In the genomic region with DNA sequence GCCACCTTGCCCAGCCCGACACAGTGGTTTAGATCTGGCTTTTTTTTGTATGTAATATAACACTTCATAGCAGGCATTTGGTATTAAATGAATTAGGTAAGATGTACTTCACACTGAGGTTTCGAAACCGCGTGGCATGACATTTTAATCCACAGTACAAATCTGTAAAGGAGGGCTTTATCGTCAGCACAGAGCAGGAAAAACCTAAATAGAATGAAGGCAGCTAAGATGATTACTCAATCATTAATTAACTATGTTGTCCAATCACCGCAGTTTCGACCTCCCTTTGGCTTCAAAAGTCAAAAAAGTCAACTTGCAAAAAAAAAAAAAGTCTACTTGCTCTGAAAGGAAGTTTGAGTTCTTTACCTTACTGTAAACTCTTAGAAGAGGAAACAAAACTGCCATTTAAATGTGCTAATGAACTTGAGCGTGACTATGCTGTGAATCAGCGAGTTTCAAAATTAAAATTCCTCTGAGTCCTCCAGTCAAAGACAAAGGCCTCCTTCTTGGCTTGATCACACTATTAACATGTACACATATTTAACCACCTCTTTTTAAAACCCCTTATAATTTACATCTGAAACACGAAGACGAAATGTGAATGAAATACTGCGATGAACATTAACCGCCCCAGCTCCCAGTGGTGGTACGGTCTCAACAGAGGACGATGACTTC, we compare ENCODE assay signal across 8 cellular contexts. TPM values are rescaled to one million over a fixed set of nuclear protein-coding genes. Genes with fewer than 3 reads are reported as not detected.
DNase-seq lines count a peak whose midpoint lies in the region; ATAC-seq and TF ChIP-seq lines count a peak whose summit lies in the region.

No MANE protein-coding gene starts in this region.

- H3K9me3 Mint-ChIP-seq in activated naive CD8-positive, alpha-beta T cell treated with anti-CD3 and anti-CD28 coated beads for 36 hours: no peaks in the 10 kb centered on the region

- H3K4me3 Mint-ChIP-seq in activated naive CD8-positive, alpha-beta T cell treated with anti-CD3 and anti-CD28 coated beads for 36 hours: peak overlapping the region; percentile 85

- H3K27me3 Mint-ChIP-seq in activated naive CD8-positive, alpha-beta T cell treated with anti-CD3 and anti-CD28 coated beads for 36 hours: no peaks in the 10 kb centered on the region

- DNase-seq in NCI-H2107 treated with DMSO at 0.1 percent for 48 hours (lab: John Stamatoyannopoulos, UW; ENCODE audit: unreplicated experiment): peak; percentile 30
- DNase-seq in NCI-H2107 (lab: John Stamatoyannopoulos, UW): no peak
- peak; percentile 8 for DNase-seq in NCI-H460 (ENCODE audit: extremely low read depth, low read depth)
- DNase-seq in activated naive CD8-positive, alpha-beta T cell treated with anti-CD3 and anti-CD28 coated beads for 36 hours: peak; percentile 29
- DNase-seq in right atrium auricular region (ENCODE audit: low spot score): no peak
- DNase-seq in retinal pigment epithelial cell (ENCODE audit: low read depth): peak; percentile 70
- no peak for DNase-seq in hepatic stellate cell (ENCODE audit: low spot score)

- H3K36me3 ChIP-seq in right atrium auricular region: no peaks in the 10 kb centered on the region

- no peaks in the 10 kb centered on the region for H3K9me3 ChIP-seq in right atrium auricular region

- peak overlapping the region; percentile 96 for H3K27ac ChIP-seq in right atrium auricular region

- H3K27ac Mint-ChIP-seq in activated naive CD8-positive, alpha-beta T cell treated with anti-CD3 and anti-CD28 coated beads for 36 hours: peak overlapping the region; percentile 98

- peaks cover 27% of the 10 kb centered on the region for H3K4me1 Mint-ChIP-seq in activated naive CD8-positive, alpha-beta T cell treated with anti-CD3 and anti-CD28 coated beads for 36 hours

- peak overlapping the region; percentile 90 to 94 for H3K4me3 ChIP-seq in right atrium auricular region
- peak overlapping the region; percentile 98 for H3K4me3 ChIP-seq in retinal pigment epithelial cell (ENCODE audit: low read length)

- no peaks in the 10 kb centered on the region for H3K27me3 ChIP-seq in right atrium auricular region

- TF ChIP-seq CTCF in right atrium auricular region (IDR thresholded peaks at IDR 0.05) (no peak), retinal pigment epithelial cell (conservative IDR thresholded peaks at IDR 0.05; ENCODE audit: low read depth, low read length) (no peak)

- peaks cover 7% of the 10 kb centered on the region for H3K36me3 Mint-ChIP-seq in activated naive CD8-positive, alpha-beta T cell treated with anti-CD3 and anti-CD28 coated beads for 36 hours

- peak; percentile 28 for ATAC-seq in HG02623 (IDR thresholded peaks at IDR 0.05; ENCODE audit: unreplicated experiment)

- H3K4me1 ChIP-seq in right atrium auricular region: peaks cover 0 to 33% of the 10 kb centered on the region in 2 donors

RNA-seq across cellular contexts. Expression of gene SEC24A, which starts 0.7 kb away (rescaled TPM):
- 15.0 and 17.3 TPM in 2 replicates for total RNA-seq in NCI-H460 (2014; rRNA removed; shearing (Covaris generic))
- 6.1 and 14.6 TPM in 2 replicates for polyA plus RNA-seq in NCI-H460 (2014; cell fraction: nucleus; rRNA removed)
- total RNA-seq in activated naive CD8-positive, alpha-beta T cell treated with anti-CD3 and anti-CD28 coated beads for 36 hours: 10 to 100 TPM; 22.6 to 24.2 TPM
- total RNA-seq in right atrium auricular region: 10 to 100 TPM in 1 of 2 donors, 1 to 10 TPM in 1; 9.6 to 12.8 TPM

RNA-seq across cellular contexts. Expression of gene SAR1B, which starts 15.3 kb away (rescaled TPM):
- 64.0 and 84.4 TPM in 2 replicates for total RNA-seq in NCI-H460 (2014; rRNA removed; shearing (Covaris generic))
- 28.4 and 37.8 TPM in 2 replicates for polyA plus RNA-seq in NCI-H460 (2014; cell fraction: nucleus; rRNA removed)
- total RNA-seq in activated naive CD8-positive, alpha-beta T cell treated with anti-CD3 and anti-CD28 coated beads for 36 hours: 10 to 100 TPM; 50.0 to 54.2 TPM
- 10 to 100 TPM; 54.6 to 60.9 TPM for total RNA-seq in right atrium auricular region

Comparison
In these comparisons a context has a peak if more than half of its experiments do, and no peak if none do; other contexts are left out.
1. DNase-seq: peak in NCI-H2107 treated with DMSO at 0.1 percent for 48 hours (single experiment), NCI-H460 (single experiment), activated naive CD8-positive, alpha-beta T cell treated with anti-CD3 and anti-CD28 coated beads for 36 hours (single experiment) and retinal pigment epithelial cell (single experiment); none in NCI-H2107 (single experiment), right atrium auricular region (single experiment) and hepatic stellate cell (single experiment).